Comparison of ENCODE assay signal across 20 cellular contexts in the genomic region with DNA sequence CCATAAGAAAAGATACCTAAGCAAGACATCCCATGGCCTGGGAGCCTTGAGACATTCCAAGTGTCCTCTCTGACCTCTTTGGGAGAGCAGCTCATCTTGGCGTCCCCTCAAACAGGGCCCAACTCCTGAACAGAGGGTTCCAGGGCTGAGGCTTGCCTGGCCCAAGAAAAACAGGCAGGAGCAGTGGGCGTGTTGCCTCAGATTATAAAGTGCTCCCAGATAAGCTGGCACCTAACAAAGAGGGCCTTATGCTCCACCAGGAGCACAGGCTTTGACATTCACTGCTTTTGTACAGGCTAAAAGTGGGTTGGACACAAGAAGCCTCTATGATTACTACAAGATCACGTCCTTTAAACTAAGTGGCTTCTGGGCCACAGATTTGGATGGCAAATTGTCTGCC.
DNase-seq lines count a peak whose midpoint lies in the region; ATAC-seq, FAIRE-seq and TF ChIP-seq lines count a peak whose summit lies in the region.
"Had no signal": no experiment of that assay in that cellular context is flagged by ENCODE, and none has a peak within 500 bp of the region (broad histone marks: within the 10 kb centered on the region; RNA-seq: fewer than 3 reads in every experiment).

No MANE protein-coding gene starts in this region.

- no peak overlapping the region for H3K4me3 ChIP-seq in small intestine (ENCODE audit: low read depth in 1 of 2, low read length in 2 of 2)
- H3K4me3 ChIP-seq: BLaER1 treated with 17β-estradiol and CSF1 and Interleukin-3, amounts not matched to agents 10 nM and 100 nM; PC-9 had no signal

- intact Hi-C loops in Calu3 (cut with micrococcal nuclease; ENCODE audit: unreplicated experiment), result no loop called here

- H3K4me1 ChIP-seq in small intestine (ENCODE audit: control insufficient read depth in 2 of 2, insufficient read depth in 1 of 2, low read depth in 1 of 2, low read length in 1 of 2), result peaks cover 0 to 5% of the 10 kb centered on the region in 2 donors
- H3K4me1 ChIP-seq: BLaER1 treated with 17β-estradiol and CSF1 and Interleukin-3, amounts not matched to agents 10 nM and 100 nM had no signal

- H3K9me3 ChIP-seq in small intestine (ENCODE audit: control insufficient read depth, low read depth), result no peaks in the 10 kb centered on the region

- CTCF ChIA-PET in Calu3 (lab: Charles Lee), result no interaction called here

- no peak overlapping the region for H3K4me3 Mint-ChIP-seq in Calu3 (ENCODE audit: low read depth, unreplicated experiment)
- H3K4me3 Mint-ChIP-seq: CD8-positive, alpha-beta T cell had no signal

- H3K27me3 ChIP-seq in small intestine (ENCODE audit: control insufficient read depth in 2 of 2, insufficient read depth in 2 of 2, low read length in 2 of 2), result no peaks in the 10 kb centered on the region
- H3K27me3 ChIP-seq: BLaER1 treated with 17β-estradiol and CSF1 and Interleukin-3, amounts not matched to agents 10 nM and 100 nM had no signal

- no TSS peak for BruUV-seq in Calu3 (replicated peaks; lab: Mats Ljungman, UMichigan)

- no peak for TF ChIP-seq CTCF in Calu3 (IDR thresholded peaks at IDR 0.05; ENCODE audit: unreplicated experiment)

- no peak overlapping the region for H3K27ac Mint-ChIP-seq in Calu3 (ENCODE audit: unreplicated experiment)
- H3K27ac Mint-ChIP-seq: CD8-positive, alpha-beta T cell had no signal

- WGBS in small intestine, 3 donors, result 17 to 47% (median 29%) methylated on average over 3 of the region's 3 CpGs

- no peak for ATAC-seq in GM21737 (IDR thresholded peaks at IDR 0.05; ENCODE audit: unreplicated experiment)
- ATAC-seq: CD8-positive, alpha-beta T cell had no signal

- DNase-seq in Calu3, result peak; percentile 11
- peak; percentile 24 to 75 for DNase-seq in NCI-H446 (lab: John Stamatoyannopoulos, UW)
- peak; percentile 30 for DNase-seq in medulla oblongata (ENCODE audit: extremely low spot score)
- DNase-seq in small intestine, result peak; percentile 20
- no peak for DNase-seq in hepatic stellate cell (ENCODE audit: low spot score)
- no peak for DNase-seq in nucleus accumbens (lab: John Stamatoyannopoulos, UW)
- DNase-seq in NCI-H345 treated with DMSO at 0.1 percent for 48 hours (lab: John Stamatoyannopoulos, UW; ENCODE audit: unreplicated experiment), result no peak
- DNase-seq: CD8-positive, alpha-beta T cell; KG1; NCI-H1092; NCI-H1436; NCI-H187 treated with DMSO at 0.1 percent for 48 hours; NCI-H2107; NCI-H510A treated with DMSO at 0.1 percent for 48 hours; NCI-H748 treated with DMSO at 0.1 percent for 48 hours; PC-9 had no signal

- no peaks in the 10 kb centered on the region for H3K9me3 Mint-ChIP-seq in Calu3 (ENCODE audit: low read depth, unreplicated experiment)
- H3K9me3 Mint-ChIP-seq: CD8-positive, alpha-beta T cell had no signal

- H3K36me3 Mint-ChIP-seq in Calu3 (ENCODE audit: insufficient read depth, unreplicated experiment), result no peaks in the 10 kb centered on the region
- H3K36me3 Mint-ChIP-seq: CD8-positive, alpha-beta T cell had no signal

- no peak overlapping the region for H3K27ac ChIP-seq in small intestine (ENCODE audit: low read depth in 1 of 2, low read length in 1 of 2)
- H3K27ac ChIP-seq: BLaER1 treated with 17β-estradiol and CSF1 and Interleukin-3, amounts not matched to agents 10 nM and 100 nM; PC-9; RWPE1 had no signal

- peaks cover 47% of the 10 kb centered on the region for H3K4me1 Mint-ChIP-seq in Calu3 (ENCODE audit: low read depth, unreplicated experiment)

- H3K27me3 Mint-ChIP-seq in Calu3 (ENCODE audit: unreplicated experiment), result no peaks in the 10 kb centered on the region

- H3K36me3 ChIP-seq in small intestine (ENCODE audit: control insufficient read depth in 2 of 2, insufficient read depth in 2 of 2, low read length in 2 of 2), result no peaks in the 10 kb centered on the region
- H3K36me3 ChIP-seq: BLaER1 treated with 17β-estradiol and CSF1 and Interleukin-3, amounts not matched to agents 10 nM and 100 nM had no signal

- no peak for FAIRE-seq in small intestine (lab: Jason Lieb, UNC)
- FAIRE-seq: HTR-8/SVneo had no signal

Comparison
In these comparisons a context has a peak if more than half of its experiments do, and no peak if none do; other contexts are left out.
1. DNase-seq: peak in Calu3 (single experiment), NCI-H446 (2 of 2), medulla oblongata (single experiment) and small intestine (single experiment); none in hepatic stellate cell (single experiment), nucleus accumbens (0 of 56) and NCI-H345 treated with DMSO at 0.1 percent for 48 hours (single experiment).